In genomic region chr2:46554381-46554780, GRCh38 we compare ENCODE assay signal across 14 cellular contexts. TPM values are rescaled to one million over a fixed set of nuclear protein-coding genes. Genes with fewer than 3 reads are reported as not detected.
DNase-seq lines count a peak whose midpoint lies in the region; ATAC-seq, FAIRE-seq and TF ChIP-seq lines count a peak whose summit lies in the region.
"Had no signal": no experiment of that assay in that cellular context is flagged by ENCODE, and none has a peak within 500 bp of the region (broad histone marks: within the 10 kb centered on the region; RNA-seq: fewer than 3 reads in every experiment).

No MANE protein-coding gene starts in this region.

- DNase-seq in right lobe of liver (no peak), HepG2 (ENCODE audit: low spot score) (no peak), left ventricle myocardium inferior (peak; percentile 45), putamen (ENCODE audit: low spot score) (peak; percentile 47), osteocyte (ENCODE audit: extremely low spot score, unreplicated experiment) (no peak), NCI-H524 treated with DMSO at 0.1 percent for 48 hours (lab: John Stamatoyannopoulos, UW) (no peak), G401 (ENCODE audit: low spot score) (no peak), SJCRH30 (no peak)
- DNase-seq: GF-D8, NCI-H2029 treated with DMSO at 0.1 percent for 48 hours, NCI-H774, trophoblast cell had no signal

- peaks cover 4% of the 10 kb centered on the region for H3K4me1 Mint-ChIP-seq in osteocyte (ENCODE audit: unreplicated experiment)

- H4K20me1 ChIP-seq in HepG2 (ENCODE audit: insufficient read depth, low read length): no peaks in the 10 kb centered on the region

- H3K36me3 ChIP-seq in right lobe of liver: no peaks in the 10 kb centered on the region
- H3K36me3 ChIP-seq in HepG2 (replicated peaks in 1 of 2; ENCODE audit: control insufficient read depth in 1 of 2, insufficient read depth in 2 of 2, low read length in 2 of 2): no peaks in the 10 kb centered on the region
- H3K36me3 ChIP-seq in left ventricle myocardium inferior: peaks cover 13% of the 10 kb centered on the region
- H3K36me3 ChIP-seq in SJCRH30: peaks cover 26% of the 10 kb centered on the region

- intact Hi-C loops in right lobe of liver (cut with DNase I) (no loop called here), HepG2 (cut with micrococcal nuclease; ENCODE audit: unreplicated experiment) (no loop called here), left ventricle myocardium inferior (cut with micrococcal nuclease) (no loop called here)

- ATAC-seq in right lobe of liver (peak in 3 of 4 donors; percentile 22 to 50 (median 27)), HepG2 (no peak)

- no peak overlapping the region for H3K4me3 Mint-ChIP-seq in osteocyte (ENCODE audit: unreplicated experiment)

- POLR2A ChIA-PET in HepG2 (lab: Yijun Ruan, JAX): no interaction called here

- CTCF ChIA-PET in HepG2 (lab: Yijun Ruan, JAX; ENCODE audit: low intra/inter-chr PET ratio, low total read pairs): no interaction called here

- H3K27me3 ChIP-seq in right lobe of liver (no peaks in the 10 kb centered on the region), HepG2 (ENCODE audit: control insufficient read depth in 1 of 2, insufficient read depth in 2 of 2, low read length in 2 of 2) (no peaks in the 10 kb centered on the region), left ventricle myocardium inferior (ENCODE audit: low read depth) (no peaks in the 10 kb centered on the region), SJCRH30 (no peaks in the 10 kb centered on the region)

- in situ Hi-C loops in HepG2 (cut with HindIII; ENCODE audit: extremely low pct_ligation_motif_present, low pct_unique_long_range_greater_than_20kb): no loop called here
- in situ Hi-C loops in G401 (cut with HindIII; ENCODE audit: low sequenced_read_pairs): no loop called here

- H3K27me3 Mint-ChIP-seq in osteocyte (ENCODE audit: unreplicated experiment): no peaks in the 10 kb centered on the region

- H3K27ac Mint-ChIP-seq in osteocyte (ENCODE audit: unreplicated experiment): no peak overlapping the region

- BruUV-seq in HepG2 (replicated peaks; lab: Mats Ljungman, UMichigan): no TSS peak

- no peaks in the 10 kb centered on the region for H3K79me2 ChIP-seq in HepG2 (ENCODE audit: insufficient read depth, low read length)

- no peak overlapping the region for H2AFZ ChIP-seq in HepG2 (ENCODE audit: low read length)

- TF ChIP-seq CTCF in right lobe of liver (IDR thresholded peaks at IDR 0.05): no peak
- TF ChIP-seq CTCF in HepG2 (CRISPR knock-in tag; IDR thresholded peaks at IDR 0.05): no peak
- TF ChIP-seq CTCF in left ventricle myocardium inferior (IDR thresholded peaks at IDR 0.05; ENCODE audit: borderline replicate concordance): no peak
- TF ChIP-seq CTCF in osteocyte (IDR thresholded peaks at IDR 0.05): no peak

- no peak for TF ChIP-seq EP300 in HepG2 (IDR thresholded peaks at IDR 0.05; ENCODE audit: low read depth in 2 of 2, low read length in 2 of 2)
- no peak for TF ChIP-seq EP300 in HepG2 (CRISPR knock-in tag; IDR thresholded peaks at IDR 0.05; ENCODE audit: borderline replicate concordance)

- TF ChIP-seq RAD21 in HepG2 (CRISPR knock-in tag; IDR thresholded peaks at IDR 0.05): no peak

- no peak for TF ChIP-seq POLR2A in right lobe of liver (IDR thresholded peaks at IDR 0.05)
- TF ChIP-seq POLR2A in HepG2 (IDR thresholded peaks at IDR 0.05; ENCODE audit: insufficient read depth in 1 of 2, low read depth in 2 of 2, low read length in 2 of 2): no peak

- H3K9me3 Mint-ChIP-seq in osteocyte (ENCODE audit: unreplicated experiment): peaks cover 20% of the 10 kb centered on the region

- H3K27ac ChIP-seq in right lobe of liver: no peak overlapping the region
- H3K27ac ChIP-seq in HepG2 (ENCODE audit: extremely low read length, insufficient read depth, low read length): no peak overlapping the region
- H3K27ac ChIP-seq in left ventricle myocardium inferior (replicated peaks): peak overlapping the region; percentile 98
- H3K27ac ChIP-seq in SJCRH30: no peak overlapping the region
- H3K27ac ChIP-seq: RWPE1 had no signal

- H3K36me3 Mint-ChIP-seq in osteocyte (ENCODE audit: unreplicated experiment): peaks cover 38% of the 10 kb centered on the region

- H3K4me1 ChIP-seq in right lobe of liver: no peaks in the 10 kb centered on the region
- no peaks in the 10 kb centered on the region for H3K4me1 ChIP-seq in HepG2 (ENCODE audit: insufficient read depth, low read length)
- peaks cover 99% of the 10 kb centered on the region for H3K4me1 ChIP-seq in left ventricle myocardium inferior
- peaks cover 17% of the 10 kb centered on the region for H3K4me1 ChIP-seq in SJCRH30

- H3K4me3 ChIP-seq in right lobe of liver (no peak overlapping the region), HepG2 (replicated peaks in 1 of 3; ENCODE audit: insufficient read depth in 1 of 3, low read depth in 2 of 3, low read length in 3 of 3) (no peak overlapping the region), left ventricle myocardium inferior (no peak overlapping the region), SJCRH30 (no peak overlapping the region)

- no peak for FAIRE-seq in HepG2 (lab: Jason Lieb, UNC)
- FAIRE-seq: A204.1 had no signal

- H3K9ac ChIP-seq in HepG2 (ENCODE audit: insufficient read depth, low read depth, low read length): no peak overlapping the region

- 100% methylated on average over 2 of the region's 8 CpGs for WGBS in right lobe of liver (ENCODE audit: insufficient coverage, low coverage, low lambda C conversion rate, missing lambda C conversion rate)
- 94% methylated on average over 8 of the region's 8 CpGs for WGBS in HepG2 (ENCODE audit: low lambda C conversion rate)

- H3K4me2 ChIP-seq in HepG2 (ENCODE audit: low read depth, low read length): no peak overlapping the region

- H3K9me3 ChIP-seq in right lobe of liver: no peaks in the 10 kb centered on the region
- no peaks in the 10 kb centered on the region for H3K9me3 ChIP-seq in HepG2 (ENCODE audit: low read length)
- H3K9me3 ChIP-seq in left ventricle myocardium inferior (replicated peaks): peaks cover 12% of the 10 kb centered on the region
- H3K9me3 ChIP-seq in SJCRH30 (replicated peaks): no peaks in the 10 kb centered on the region

RNA-seq across cellular contexts. Expression of gene ATP6V1E2, which starts 12.0 kb away (rescaled TPM):
- total RNA-seq in right lobe of liver (1 to 10 TPM; 2.8 to 4.8 (median 3.6) TPM), HepG2 (2016; rRNA removed; fragmentation: Illumina TruSeq; extraction: Trizol) (2.1 and 2.4 TPM in 2 replicates), left ventricle myocardium inferior (9.1 TPM), osteocyte (8.9 and 9.3 TPM in 2 replicates)
- 1.7 and 1.9 TPM in 2 replicates for total RNA-seq in HepG2 (2016; cell fraction: cytosol; rRNA removed; fragmentation: Illumina TruSeq; extraction: Trizol; ENCODE audit: low read depth)
- 2.1 and 2.5 TPM in 2 replicates for total RNA-seq in HepG2 (2016; cell fraction: insoluble cytoplasmic fraction; rRNA removed; fragmentation: Illumina TruSeq; extraction: Trizol)
- 4.3 and 5.3 TPM in 2 replicates for total RNA-seq in HepG2 (2016; cell fraction: membrane; rRNA removed; fragmentation: Illumina TruSeq; extraction: Trizol)
- 1.7 and 1.8 TPM in 2 replicates for total RNA-seq in HepG2 (2016; cell fraction: nucleus; rRNA removed; fragmentation: Illumina TruSeq; extraction: Trizol)
- polyA plus RNA-seq in HepG2 (2011; rRNA removed): 1.9 and 2.9 TPM in 2 replicates
- 2.0 and 3.4 TPM in 2 replicates for polyA plus RNA-seq in HepG2 (2011; cell fraction: cytosol; rRNA removed)
- polyA plus RNA-seq in HepG2 (2011; cell fraction: nucleus; rRNA removed): 1.9 and 2.3 TPM in 2 replicates
- polyA plus RNA-seq in HepG2 (2012): 2.9 and 4.3 TPM in 2 replicates
- 1.9 and 2.8 TPM in 2 replicates for polyA plus RNA-seq in HepG2 (2016; cell fraction: cytosol; fragmentation: Illumina TruSeq; extraction: Trizol; ENCODE audit: low read depth)
- 2.4 and 2.8 TPM in 2 replicates for polyA plus RNA-seq in HepG2 (2016; cell fraction: insoluble cytoplasmic fraction; fragmentation: Illumina TruSeq; extraction: Trizol; ENCODE audit: low read depth)
- 3.7 and 4.6 TPM in 2 replicates for polyA plus RNA-seq in HepG2 (2016; cell fraction: membrane; fragmentation: Illumina TruSeq; extraction: Trizol; ENCODE audit: low read depth)
- polyA plus RNA-seq in HepG2 (2016; cell fraction: nucleus; fragmentation: Illumina TruSeq; extraction: Trizol; ENCODE audit: insufficient read depth, low read depth): 2.2 and 2.6 TPM in 2 replicates
- 1.9 and 13.7 TPM in 2 replicates for polyA minus RNA-seq in HepG2 (2011; rRNA and poly(A)+ RNA removed; ENCODE audit: low replicate concordance)
- 0.88 and 2.4 TPM in 2 replicates for polyA minus RNA-seq in HepG2 (2011; cell fraction: cytosol; rRNA and poly(A)+ RNA removed)
- polyA minus RNA-seq in HepG2 (2011; cell fraction: nucleus; rRNA and poly(A)+ RNA removed): 2.4 and 3.1 TPM in 2 replicates
- total RNA-seq in G401 (2014; rRNA removed; shearing (Covaris generic)): 6.4 and 21.8 TPM in 2 replicates
- 10.2 and 11.2 TPM in 2 replicates for total RNA-seq in SJCRH30 (2014; rRNA removed; shearing (Covaris generic))

RNA-seq across cellular contexts. Expression of gene RHOQ, which starts 12.1 kb away (rescaled TPM):
- total RNA-seq in right lobe of liver (10 to 100 TPM; 10.6 to 37.2 (median 26.0) TPM), HepG2 (2016; rRNA removed; fragmentation: Illumina TruSeq; extraction: Trizol) (9.9 and 10.4 TPM in 2 replicates), left ventricle myocardium inferior (380 TPM), osteocyte (90.6 and 91.3 TPM in 2 replicates)
- total RNA-seq in HepG2 (2016; cell fraction: cytosol; rRNA removed; fragmentation: Illumina TruSeq; extraction: Trizol; ENCODE audit: low read depth): 3.3 and 5.5 TPM in 2 replicates
- 10.0 and 12.4 TPM in 2 replicates for total RNA-seq in HepG2 (2016; cell fraction: insoluble cytoplasmic fraction; rRNA removed; fragmentation: Illumina TruSeq; extraction: Trizol)
- 13.3 and 16.6 TPM in 2 replicates for total RNA-seq in HepG2 (2016; cell fraction: membrane; rRNA removed; fragmentation: Illumina TruSeq; extraction: Trizol)
- total RNA-seq in HepG2 (2016; cell fraction: nucleus; rRNA removed; fragmentation: Illumina TruSeq; extraction: Trizol): 9.2 and 11.0 TPM in 2 replicates
- 14.2 and 15.3 TPM in 2 replicates for polyA plus RNA-seq in HepG2 (2011; rRNA removed)
- polyA plus RNA-seq in HepG2 (2011; cell fraction: cytosol; rRNA removed): 7.9 and 10.3 TPM in 2 replicates
- 26.2 and 28.8 TPM in 2 replicates for polyA plus RNA-seq in HepG2 (2011; cell fraction: nucleus; rRNA removed)
- 11.3 and 19.1 TPM in 2 replicates for polyA plus RNA-seq in HepG2 (2012)
- polyA plus RNA-seq in HepG2 (2016; cell fraction: cytosol; fragmentation: Illumina TruSeq; extraction: Trizol; ENCODE audit: low read depth): 8.8 and 10.2 TPM in 2 replicates
- 14.1 and 17.4 TPM in 2 replicates for polyA plus RNA-seq in HepG2 (2016; cell fraction: insoluble cytoplasmic fraction; fragmentation: Illumina TruSeq; extraction: Trizol; ENCODE audit: low read depth)
- polyA plus RNA-seq in HepG2 (2016; cell fraction: membrane; fragmentation: Illumina TruSeq; extraction: Trizol; ENCODE audit: low read depth): 15.9 and 20.9 TPM in 2 replicates
- polyA plus RNA-seq in HepG2 (2016; cell fraction: nucleus; fragmentation: Illumina TruSeq; extraction: Trizol; ENCODE audit: insufficient read depth, low read depth): 19.6 and 24.7 TPM in 2 replicates
- 10.9 and 13.6 TPM in 2 replicates for polyA minus RNA-seq in HepG2 (2011; rRNA and poly(A)+ RNA removed; ENCODE audit: low replicate concordance)
- polyA minus RNA-seq in HepG2 (2011; cell fraction: cytosol; rRNA and poly(A)+ RNA removed): 6.4 and 6.5 TPM in 2 replicates
- polyA minus RNA-seq in HepG2 (2011; cell fraction: nucleus; rRNA and poly(A)+ RNA removed): 25.6 and 33.1 TPM in 2 replicates
- 88.9 and 115 TPM in 2 replicates for total RNA-seq in G401 (2014; rRNA removed; shearing (Covaris generic))
- total RNA-seq in SJCRH30 (2014; rRNA removed; shearing (Covaris generic)): 113 and 130 TPM in 2 replicates

Comparison
In these comparisons a context has a peak if more than half of its experiments do, and no peak if none do; other contexts are left out.
1. DNase-seq: peak in left ventricle myocardium inferior (single experiment) and putamen (single experiment); none in right lobe of liver (0 of 3), HepG2 (single experiment), osteocyte (single experiment), NCI-H524 treated with DMSO at 0.1 percent for 48 hours (single experiment), G401 (single experiment) and SJCRH30 (0 of 2).